ENCODE assay signal across 13 cellular contexts in the genomic region with DNA sequence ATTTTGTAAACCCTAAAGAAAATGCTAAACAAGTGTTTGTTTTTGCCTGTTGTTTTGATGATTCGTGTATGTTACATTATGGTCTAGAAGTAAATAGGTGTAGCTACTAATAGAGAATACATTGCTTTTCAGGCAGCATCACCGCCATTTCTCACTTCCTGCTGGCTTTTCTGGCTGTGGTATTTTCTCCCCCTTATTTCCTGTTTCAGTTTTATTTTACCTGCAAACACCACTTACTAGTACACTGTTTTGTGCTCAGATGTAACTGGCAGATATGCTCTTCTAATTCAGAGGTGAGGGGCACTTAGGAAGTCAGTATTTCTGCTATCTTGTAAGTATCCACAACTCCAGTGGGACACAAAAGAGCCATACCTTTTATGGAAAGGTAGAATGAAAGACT. TPM values are rescaled to one million over a fixed set of nuclear protein-coding genes. Genes with fewer than 3 reads are reported as not detected.
A peak's percentile ranks its signal among the peaks of the same experiment; 100 is the strongest.
DNase-seq lines count a peak whose midpoint lies in the region; ATAC-seq and TF ChIP-seq lines count a peak whose summit lies in the region.
"Had no signal": no experiment of that assay in that cellular context is flagged by ENCODE, and none has a peak within 500 bp of the region (broad histone marks: within the 10 kb centered on the region; RNA-seq: fewer than 3 reads in every experiment).

No MANE protein-coding gene starts in this region.

- H3K9ac ChIP-seq in OCI-LY1 (ENCODE audit: low read length), result no peak overlapping the region
- no peak overlapping the region for H3K9ac ChIP-seq in smooth muscle cell (ENCODE audit: low read depth)

- no peak overlapping the region for H3K27ac ChIP-seq in OCI-LY1 (ENCODE audit: low read depth, low read length, poor library complexity, severe bottlenecking)
- H3K27ac ChIP-seq in prostate gland, result no peak overlapping the region
- H3K27ac ChIP-seq in sigmoid colon, result no peak overlapping the region
- H3K27ac ChIP-seq in smooth muscle cell (ENCODE audit: low read depth), result no peak overlapping the region
- H3K27ac ChIP-seq: esophagus muscularis mucosa, thoracic aorta had no signal

- H3K36me3 ChIP-seq in OCI-LY1 (ENCODE audit: insufficient read depth, low read length) (peaks cover 12% of the 10 kb centered on the region), prostate gland (no peaks in the 10 kb centered on the region), sigmoid colon (no peaks in the 10 kb centered on the region), smooth muscle cell (ENCODE audit: low read depth) (no peaks in the 10 kb centered on the region)
- H3K36me3 ChIP-seq: thoracic aorta had no signal

- H3K4me2 ChIP-seq in OCI-LY1 (ENCODE audit: low read length), result peak overlapping the region; percentile 40
- H3K4me2 ChIP-seq in smooth muscle cell, result no peak overlapping the region

- TF ChIP-seq CTCF in GM10248 (IDR thresholded peaks at IDR 0.05; ENCODE audit: control extremely low read depth, extremely low read depth, low read depth, missing control alignments), result no peak
- TF ChIP-seq CTCF in OCI-LY1 (IDR thresholded peaks at IDR 0.05; ENCODE audit: low read length), result no peak
- TF ChIP-seq CTCF in prostate gland (IDR thresholded peaks at IDR 0.05), result no peak
- no peak for TF ChIP-seq CTCF in sigmoid colon (IDR thresholded peaks at IDR 0.05)
- no peak for TF ChIP-seq CTCF in smooth muscle cell (IDR thresholded peaks at IDR 0.05; ENCODE audit: borderline replicate concordance, insufficient read depth, poor library complexity, severe bottlenecking)

- H4K20me1 ChIP-seq in OCI-LY1 (ENCODE audit: insufficient read depth, low read length), result no peaks in the 10 kb centered on the region
- no peaks in the 10 kb centered on the region for H4K20me1 ChIP-seq in smooth muscle cell (ENCODE audit: low read depth)

- DNase-seq in GM10248 (ENCODE audit: extremely low spot score), result peak; percentile 42
- DNase-seq in germinal center (ENCODE audit: low spot score), result peak; percentile 45
- DNase-seq in prostate gland (ENCODE audit: low spot score), result no peak
- no peak for DNase-seq in sigmoid colon
- DNase-seq in smooth muscle cell (lab: John Stamatoyannopoulos, UW; ENCODE audit: unreplicated experiment), result no peak
- DNase-seq: left cardiac atrium had no signal

- H3K9me3 ChIP-seq in OCI-LY1 (ENCODE audit: low read length) (no peaks in the 10 kb centered on the region), prostate gland (no peaks in the 10 kb centered on the region), sigmoid colon (no peaks in the 10 kb centered on the region), smooth muscle cell (replicated peaks; ENCODE audit: low read depth) (no peaks in the 10 kb centered on the region)
- H3K9me3 ChIP-seq: esophagus muscularis mucosa, thoracic aorta had no signal

- H3K4me1 ChIP-seq in OCI-LY1 (ENCODE audit: insufficient read depth, low read length, severe bottlenecking) (peaks cover 18% of the 10 kb centered on the region), prostate gland (replicated peaks) (no peaks in the 10 kb centered on the region), sigmoid colon (peaks cover 0 to 8% (median 6%) of the 10 kb centered on the region in 4 donors), smooth muscle cell (ENCODE audit: low read depth) (no peaks in the 10 kb centered on the region)

- H2AFZ ChIP-seq in OCI-LY1 (ENCODE audit: low read length) (no peak overlapping the region), smooth muscle cell (ENCODE audit: low read depth) (no peak overlapping the region)

- intact Hi-C loops in prostate gland (cut with DNase I), result no loop called here
- intact Hi-C loops in sigmoid colon (cut with DNase I), result no loop called here

- H3K79me2 ChIP-seq in OCI-LY1 (ENCODE audit: insufficient read depth, low read length) (no peaks in the 10 kb centered on the region), smooth muscle cell (ENCODE audit: low read depth) (no peaks in the 10 kb centered on the region)

- POLR2A ChIA-PET in GM10248 (lab: Yijun Ruan, JAX), result no interaction called here

- WGBS in prostate gland, result 86% methylated on average over 2 of the region's 2 CpGs
- WGBS in sigmoid colon, 2 donors, result 29 to 50% methylated on average over 2 of the region's 2 CpGs
- WGBS in smooth muscle cell (ENCODE audit: low lambda C conversion rate), result 92% methylated on average over 2 of the region's 2 CpGs

- H3K27me3 ChIP-seq in OCI-LY1 (ENCODE audit: insufficient read depth, low read length) (no peaks in the 10 kb centered on the region), prostate gland (replicated peaks; ENCODE audit: insufficient read depth) (no peaks in the 10 kb centered on the region), sigmoid colon (no peaks in the 10 kb centered on the region), smooth muscle cell (ENCODE audit: low read depth) (no peaks in the 10 kb centered on the region)
- H3K27me3 ChIP-seq: esophagus muscularis mucosa had no signal

- H3F3A ChIP-seq in OCI-LY1 (ENCODE audit: insufficient read depth, low read length) (no peaks in the 10 kb centered on the region), smooth muscle cell (ENCODE audit: low read depth) (no peaks in the 10 kb centered on the region)

- TF ChIP-seq EP300 in sigmoid colon (IDR thresholded peaks at IDR 0.05), result no peak

- H3K9me2 ChIP-seq in OCI-LY1 (ENCODE audit: low read depth, low read length), result no peaks in the 10 kb centered on the region

- no peak overlapping the region for H3K4me3 ChIP-seq in OCI-LY1 (ENCODE audit: low read depth, low read length, poor library complexity, severe bottlenecking)
- no peak overlapping the region for H3K4me3 ChIP-seq in prostate gland
- H3K4me3 ChIP-seq in sigmoid colon, result no peak overlapping the region
- no peak overlapping the region for H3K4me3 ChIP-seq in smooth muscle cell
- H3K4me3 ChIP-seq: esophagus muscularis mucosa, thoracic aorta had no signal

- peak; percentile 63 for ATAC-seq in GM19397 (IDR thresholded peaks at IDR 0.05; ENCODE audit: unreplicated experiment)
- ATAC-seq in GM18907 (IDR thresholded peaks at IDR 0.05; ENCODE audit: unreplicated experiment), result no peak
- ATAC-seq: HCT116, left cardiac atrium had no signal

- TF ChIP-seq POLR2A in prostate gland (IDR thresholded peaks at IDR 0.05) (no peak), sigmoid colon (IDR thresholded peaks at IDR 0.05) (no peak)

- CTCF ChIA-PET in GM10248 (lab: Yijun Ruan, JAX), result interaction anchor here (2.8 to 4.6 kb wide), 2 partner anchors 8 to 13 kb away, joined by 8 to 22 read pairs; no protein-coding TSS in a partner anchor

RNA-seq across cellular contexts. Expression of a gene that starts 38.1 kb away (rescaled TPM):
- total RNA-seq in prostate gland (1 to 10 TPM in 1 of 2 donors, under 1 TPM in 1; 0.91 to 1.4 TPM), sigmoid colon (under 1 TPM in 3 of 4 donors, not detected in 1; 0.36 to 0.54 (median 0.49) TPM), smooth muscle cell (not detected in 2 replicates)
- polyA plus RNA-seq in sigmoid colon (10 to 100 TPM in 1 of 3 donors, 1 to 10 TPM in 2; 6.6 to 12.0 (median 7.9) TPM), smooth muscle cell (0.13 and 0.86 TPM in 2 replicates)
- total RNA-seq: MCF 10A had no signal

Comparison
In these comparisons a context has a peak if more than half of its experiments do, and no peak if none do; other contexts are left out.
1. DNase-seq: peak in GM10248 (single experiment) and germinal center (single experiment); none in prostate gland (single experiment), sigmoid colon (single experiment) and smooth muscle cell (single experiment).